Comparison of ENCODE assay signal across 9 cellular contexts in the genomic region with DNA sequence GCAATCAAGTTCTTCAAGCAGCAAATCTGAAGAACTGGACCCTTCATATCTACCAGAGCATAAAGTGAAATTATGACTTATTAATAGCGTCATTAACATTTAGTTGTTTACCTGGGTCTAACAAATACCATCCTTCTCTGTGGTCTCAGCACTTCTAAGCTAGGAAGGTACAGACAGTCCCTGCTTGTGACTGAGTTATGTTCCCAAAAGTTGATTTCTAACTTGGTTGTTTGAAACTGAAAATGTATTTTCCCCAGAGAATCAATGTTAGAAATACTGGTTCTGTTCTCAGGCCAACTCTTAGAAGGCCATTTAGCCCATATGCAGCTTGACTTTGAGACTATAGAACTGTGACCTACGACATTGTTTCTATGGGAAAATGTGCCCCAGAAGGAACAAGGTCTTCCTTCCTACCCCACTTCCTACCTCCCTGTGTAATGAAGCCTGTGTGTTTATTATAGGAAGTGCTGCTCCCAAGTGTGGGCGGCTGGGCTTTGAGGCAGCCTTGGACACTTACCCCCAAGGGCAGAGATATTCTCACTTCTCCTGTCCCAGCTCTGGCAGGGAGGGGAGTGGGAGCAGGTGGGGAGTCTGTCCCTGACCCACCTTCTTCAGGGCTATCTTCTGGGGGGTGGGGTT. TPM values are rescaled to one million over a fixed set of nuclear protein-coding genes. Genes with fewer than 3 reads are reported as not detected.
DNase-seq lines count a peak whose midpoint lies in the region; ATAC-seq and TF ChIP-seq lines count a peak whose summit lies in the region.
"Had no signal": no experiment of that assay in that cellular context is flagged by ENCODE, and none has a peak within 500 bp of the region (broad histone marks: within the 10 kb centered on the region; RNA-seq: fewer than 3 reads in every experiment).

No MANE protein-coding gene starts in this region.

- H3K4me1 Mint-ChIP-seq in mesothelial cell of epicardium, result peaks cover 4% of the 10 kb centered on the region
- H3K4me1 Mint-ChIP-seq: central memory CD8-positive, alpha-beta T cell had no signal

- H3K27ac ChIP-seq in right cardiac atrium (ENCODE audit: low read length), result peak overlapping the region; percentile 63

- no peak overlapping the region for H3K4me3 ChIP-seq in right cardiac atrium (ENCODE audit: low read length)

- 63% methylated on average over 3 of the region's 3 CpGs for WGBS in right cardiac atrium

- no peaks in the 10 kb centered on the region for H3K36me3 Mint-ChIP-seq in mesothelial cell of epicardium

- H3K27me3 Mint-ChIP-seq in mesothelial cell of epicardium (ENCODE audit: low read depth), result no peaks in the 10 kb centered on the region
- H3K27me3 Mint-ChIP-seq: central memory CD8-positive, alpha-beta T cell had no signal

- no peak for TF ChIP-seq CTCF in mesothelial cell of epicardium (IDR thresholded peaks at IDR 0.05; ENCODE audit: unreplicated experiment)

- no peak overlapping the region for H3K4me3 Mint-ChIP-seq in mesothelial cell of epicardium

- H3K4me1 ChIP-seq in right cardiac atrium (ENCODE audit: control insufficient read depth, insufficient read depth, low read length), result peaks cover 3% of the 10 kb centered on the region

- H3K9me3 Mint-ChIP-seq in mesothelial cell of epicardium, result no peaks in the 10 kb centered on the region
- H3K9me3 Mint-ChIP-seq: central memory CD8-positive, alpha-beta T cell had no signal

- intact Hi-C loops in right cardiac atrium (cut with DNase I), result no loop called here

- no peak overlapping the region for H3K27ac Mint-ChIP-seq in mesothelial cell of epicardium

- H3K9me3 ChIP-seq in right cardiac atrium (ENCODE audit: control insufficient read depth, low read length), result no peaks in the 10 kb centered on the region

- no peaks in the 10 kb centered on the region for H3K27me3 ChIP-seq in right cardiac atrium (ENCODE audit: control insufficient read depth, insufficient read depth)

- ATAC-seq in GM18517 (IDR thresholded peaks at IDR 0.05; ENCODE audit: unreplicated experiment) (peak; percentile 26), GM21528 (IDR thresholded peaks at IDR 0.05; ENCODE audit: low FRiP score, unreplicated experiment) (peak; percentile 41), HG03460 (IDR thresholded peaks at IDR 0.05; ENCODE audit: unreplicated experiment) (peak; percentile 37), right cardiac atrium (peak; percentile 53 to 76)

- DNase-seq in right cardiac atrium (peak in 1 of 3 donors; percentile 55), epidermal melanocyte (ENCODE audit: insufficient read length, low spot score) (no peak), ureter (ENCODE audit: low spot score) (no peak), mesothelial cell of epicardium (ENCODE audit: low spot score in 2 of 2, unreplicated experiment in 2 of 2) (no peak), germinal center (ENCODE audit: low spot score) (no peak)

RNA-seq across cellular contexts. Expression of a gene that starts 12.2 kb away (rescaled TPM):
- total RNA-seq in right cardiac atrium (10 to 100 TPM; 18.4 to 22.3 (median 19.6) TPM), ureter (31.9 TPM), mesothelial cell of epicardium (56.7 to 59.9 TPM (median 57.4 TPM) in 3 replicates)
- 6.1 TPM for polyA plus RNA-seq in right cardiac atrium

RNA-seq across cellular contexts. Expression of a gene that starts 35.2 kb away (rescaled TPM):
- total RNA-seq in right cardiac atrium, result 10 to 100 TPM in 3 of 4 donors, 1 to 10 TPM in 1; 7.9 to 11.8 (median 10.7) TPM
- polyA plus RNA-seq in right cardiac atrium, result 11.4 TPM
- total RNA-seq in ureter, result 23.1 TPM
- 20.2 to 22.4 TPM (median 20.4 TPM) in 3 replicates for total RNA-seq in mesothelial cell of epicardium
